ENCODE assay signal across 9 cellular contexts in the genomic region with DNA sequence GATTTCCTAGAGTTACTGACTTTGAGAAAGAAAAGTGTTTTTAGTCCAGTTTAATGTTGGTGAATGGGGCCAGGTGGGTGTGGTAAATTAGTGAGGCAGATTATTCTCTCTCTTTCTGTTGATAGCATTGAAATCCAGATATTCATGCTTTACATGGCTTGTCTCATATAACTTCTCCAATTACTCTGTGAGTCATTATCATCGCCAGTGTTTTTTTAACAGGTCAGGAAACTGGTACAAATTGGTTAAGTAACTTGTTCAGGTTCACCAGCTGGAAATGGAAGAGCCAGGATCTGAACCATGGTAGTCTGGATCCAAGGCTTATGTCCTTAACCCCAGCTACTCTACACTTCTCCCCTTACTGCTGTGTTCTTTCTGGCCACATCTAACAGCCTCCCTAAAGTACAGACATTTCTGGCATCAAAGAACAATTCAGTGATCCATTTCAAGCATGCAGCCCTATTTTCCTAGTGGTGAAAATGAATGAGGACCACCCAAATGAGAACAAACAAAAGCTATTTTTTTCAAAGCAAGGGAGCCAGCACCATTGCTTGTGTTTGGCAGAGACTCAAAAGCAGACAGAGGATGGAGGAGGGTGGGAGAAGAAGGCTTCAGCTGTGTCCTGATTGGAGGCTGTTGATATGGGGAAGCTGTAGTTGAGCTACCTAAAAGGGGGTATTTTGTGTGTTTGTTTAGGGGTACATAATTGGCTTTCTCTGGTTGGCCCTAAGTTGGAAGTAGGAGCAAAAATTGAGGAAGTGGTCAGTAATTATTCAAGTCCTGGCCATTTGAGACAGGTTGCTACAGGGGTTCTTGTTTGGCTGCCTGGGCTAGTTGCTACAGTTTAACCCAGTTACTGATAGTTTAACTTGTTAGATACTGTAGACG. TPM values are rescaled to one million over a fixed set of nuclear protein-coding genes. Genes with fewer than 3 reads are reported as not detected.
DNase-seq lines count a peak whose midpoint lies in the region; ATAC-seq and TF ChIP-seq lines count a peak whose summit lies in the region.
"Had no signal": no experiment of that assay in that cellular context is flagged by ENCODE, and none has a peak within 500 bp of the region (broad histone marks: within the 10 kb centered on the region; RNA-seq: fewer than 3 reads in every experiment).

No MANE protein-coding gene starts in this region.

- H3K9me3 ChIP-seq in T-helper 17 cell (ENCODE audit: control insufficient read depth, low read length, poor library complexity, severe bottlenecking) = no peaks in the 10 kb centered on the region

- H3K4me3 Mint-ChIP-seq in HFFc6 (peak overlapping the region; percentile 61; the same call in 1 of the 2 replicates), T-helper 17 cell (peak overlapping the region; percentile 55)

- H3K4me1 Mint-ChIP-seq in HFFc6 (ENCODE audit: low read depth) = peaks cover 15% of the 10 kb centered on the region
- peaks cover 12% of the 10 kb centered on the region for H3K4me1 Mint-ChIP-seq in T-helper 17 cell

- TF ChIP-seq CTCF in HFFc6 (IDR thresholded peaks at IDR 0.05) = no peak

- H3K36me3 Mint-ChIP-seq in HFFc6 (ENCODE audit: low read depth) (peaks cover 4% of the 10 kb centered on the region; the same call in 1 of the 2 replicates), T-helper 17 cell (ENCODE audit: low read depth) (peaks cover 9% of the 10 kb centered on the region)

- ATAC-seq in T-helper 17 cell (no peak), GM21367 (IDR thresholded peaks at IDR 0.05; ENCODE audit: unreplicated experiment) (no peak)

- DNase-seq in COLO668 (lab: John Stamatoyannopoulos, UW; ENCODE audit: unreplicated experiment) = peak; percentile 39
- peak; percentile 14 for DNase-seq in HFFc6
- DNase-seq in T-helper 17 cell = no peak
- peak; percentile 24 for DNase-seq in kidney glomerular epithelial cell (lab: John Stamatoyannopoulos, UW)
- no peak for DNase-seq in GM03348 (ENCODE audit: low spot score)
- DNase-seq in activated CD4-positive, alpha-beta T cell treated with anti-CD3 and anti-CD28 coated beads, Interleukin-2, amount 50 U/mL, for 1 hour = no peak
- DNase-seq in NCI-H69 (lab: John Stamatoyannopoulos, UW) = no peak
- DNase-seq: small intestine had no signal

- no peaks in the 10 kb centered on the region for H3K9me3 Mint-ChIP-seq in HFFc6

- H3K27me3 Mint-ChIP-seq in HFFc6 (ENCODE audit: insufficient read depth) (peaks cover 14% of the 10 kb centered on the region), T-helper 17 cell (peaks cover 67% of the 10 kb centered on the region)

- H3K27ac Mint-ChIP-seq in HFFc6 = peak overlapping the region; percentile 27; the same call in 1 of the 2 replicates
- no peak overlapping the region for H3K27ac Mint-ChIP-seq in T-helper 17 cell

RNA-seq across cellular contexts. Expression of gene IRAK3, which starts 1.7 kb away (rescaled TPM):
- total RNA-seq in HFFc6 (2021; fragmentation: NEBNext Ultra II Directional; extraction: Animal tissue kit (Norgen Biotek cat#: 25700)) = 1 to 10 TPM in 5 of 6 experiments, under 1 TPM in 1; 0.83 to 4.7 (median 3.6) TPM
- total RNA-seq in T-helper 17 cell = 1 to 10 TPM; 1.5 to 2.4 TPM

RNA-seq across cellular contexts. Expression of gene TMBIM4, which starts 21.0 kb away (rescaled TPM):
- 100 to 1,000 TPM in 3 of 6 experiments, 10 to 100 TPM in 3; 92.3 to 112 (median 104) TPM for total RNA-seq in HFFc6 (2021; fragmentation: NEBNext Ultra II Directional; extraction: Animal tissue kit (Norgen Biotek cat#: 25700))
- total RNA-seq in T-helper 17 cell = 10 to 100 TPM; 44.4 to 47.5 TPM

Comparison
In these comparisons a context has a peak if more than half of its experiments do, and no peak if none do; other contexts are left out.
1. DNase-seq: peak in COLO668 (single experiment), HFFc6 (single experiment) and kidney glomerular epithelial cell (single experiment); none in T-helper 17 cell (0 of 3), GM03348 (single experiment), activated CD4-positive, alpha-beta T cell treated with anti-CD3 and anti-CD28 coated beads, Interleukin-2, amount 50 U/mL, for 1 hour (single experiment) and NCI-H69 (single experiment).